ENCODE assay signal across 8 cellular contexts in the genomic region with DNA sequence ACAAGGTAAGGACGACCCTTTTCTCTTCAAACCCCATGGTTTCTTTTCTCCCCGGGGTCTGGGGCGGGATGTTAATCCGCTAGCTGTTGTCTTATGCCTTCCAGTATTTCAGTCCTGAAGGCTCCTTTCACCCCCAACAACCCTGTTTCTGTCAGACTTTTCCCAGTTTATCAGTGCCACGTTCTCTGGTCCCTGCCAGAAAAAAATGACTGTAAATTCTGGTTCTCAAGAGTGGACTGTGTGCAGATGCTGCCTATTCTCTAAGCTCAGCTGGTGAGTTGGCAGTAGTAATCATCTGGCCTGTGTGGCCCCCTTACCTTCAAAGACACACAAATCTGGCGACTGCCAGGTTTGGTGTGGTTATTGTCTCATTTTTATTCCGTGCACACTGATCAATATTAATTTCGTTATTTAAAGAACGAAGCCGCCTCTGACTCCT. TPM values are rescaled to one million over a fixed set of nuclear protein-coding genes. Genes with fewer than 3 reads are reported as not detected.
DNase-seq lines count a peak whose midpoint lies in the region; ATAC-seq and TF ChIP-seq lines count a peak whose summit lies in the region.

No MANE protein-coding gene starts in this region.

- H3K27ac ChIP-seq in Peyer's patch, result peak overlapping the region; percentile 78 to 93 (median 83)
- peak overlapping the region; percentile 87 to 94 (median 92) for H3K27ac ChIP-seq in esophagus muscularis mucosa (replicated peaks in 1 of 4)
- peak overlapping the region; percentile 88 for H3K27ac ChIP-seq in rectal smooth muscle tissue (ENCODE audit: low read depth, low read length)

- H3K36me3 ChIP-seq in Peyer's patch, result no peaks in the 10 kb centered on the region
- H3K36me3 ChIP-seq in esophagus muscularis mucosa, result peaks cover 0 to 4% (median 0%) of the 10 kb centered on the region in 4 donors
- H3K36me3 ChIP-seq in rectal smooth muscle tissue (ENCODE audit: control insufficient read depth, insufficient read depth, low read length), result no peaks in the 10 kb centered on the region

- H3K4me1 ChIP-seq in Peyer's patch (peaks cover 0 to 26% (median 4%) of the 10 kb centered on the region in 4 donors), esophagus muscularis mucosa (peaks cover 21 to 38% (median 37%) of the 10 kb centered on the region in 4 donors), rectal smooth muscle tissue (ENCODE audit: control insufficient read depth, insufficient read depth, low read length) (peaks cover 7% of the 10 kb centered on the region)

- TF ChIP-seq EP300 in esophagus muscularis mucosa (IDR thresholded peaks at IDR 0.05), result no peak

- peak overlapping the region; percentile 64 to 94 (median 86) for H3K4me3 ChIP-seq in Peyer's patch
- peak overlapping the region; percentile 67 to 98 (median 92) for H3K4me3 ChIP-seq in esophagus muscularis mucosa
- peak overlapping the region; percentile 85 for H3K4me3 ChIP-seq in rectal smooth muscle tissue (ENCODE audit: low read length)

- no peak for ATAC-seq in GM19351 (IDR thresholded peaks at IDR 0.05; ENCODE audit: unreplicated experiment)

- DNase-seq in NCI-H1417 (lab: John Stamatoyannopoulos, UW) (peak in 2 of 3 experiments; percentile 30 to 66), NCI-H1417 treated with DMSO at 0.1 percent for 48 hours (lab: John Stamatoyannopoulos, UW) (no peak), Peyer's patch (no peak), esophagus muscularis mucosa (ENCODE audit: extremely low spot score) (no peak)
- no peak for DNase-seq in central memory CD4-positive, alpha-beta T cell
- no peak for DNase-seq in stimulated activated CD8-positive, alpha-beta memory T cell treated with anti-CD3 and anti-CD28 coated beads, Interleukin-4, amount 100 ng/mL, for 48 hours

- intact Hi-C loops in esophagus muscularis mucosa (cut with DNase I), result loop anchor here (2.0 kb wide), 1 partner anchor 137 kb away; a partner anchor contains a TSS

- H3K9me3 ChIP-seq in Peyer's patch (no peaks in the 10 kb centered on the region), esophagus muscularis mucosa (no peaks in the 10 kb centered on the region)

- peak overlapping the region; percentile 64 for H3K9ac ChIP-seq in rectal smooth muscle tissue (ENCODE audit: low read length)

- TF ChIP-seq CTCF in Peyer's patch (IDR thresholded peaks at IDR 0.05) (no peak), esophagus muscularis mucosa (IDR thresholded peaks at IDR 0.05) (no peak)

- H3K27me3 ChIP-seq in Peyer's patch, result no peaks in the 10 kb centered on the region
- peaks cover 0 to 8% (median 2%) of the 10 kb centered on the region in 4 donors for H3K27me3 ChIP-seq in esophagus muscularis mucosa
- no peaks in the 10 kb centered on the region for H3K27me3 ChIP-seq in rectal smooth muscle tissue (ENCODE audit: control insufficient read depth, insufficient read depth, low read length)

- 9% methylated on average over 10 of the region's 10 CpGs for WGBS in esophagus muscularis mucosa

- TF ChIP-seq POLR2A in Peyer's patch (IDR thresholded peaks at IDR 0.05) (no peak), esophagus muscularis mucosa (IDR thresholded peaks at IDR 0.05; ENCODE audit: low read depth) (no peak)

RNA-seq across cellular contexts. Expression of a gene that starts 0.9 kb away (rescaled TPM):
- 10 to 100 TPM; 34.1 to 57.4 (median 43.7) TPM for total RNA-seq in Peyer's patch
- total RNA-seq in esophagus muscularis mucosa, result 10 to 100 TPM; 74.3 to 80.2 (median 78.2) TPM

Comparison
In these comparisons a context has a peak if more than half of its experiments do, and no peak if none do; other contexts are left out.
1. DNase-seq: peak in NCI-H1417 (2 of 3); none in NCI-H1417 treated with DMSO at 0.1 percent for 48 hours (single experiment), Peyer's patch (0 of 3), esophagus muscularis mucosa (single experiment), central memory CD4-positive, alpha-beta T cell (single experiment) and stimulated activated CD8-positive, alpha-beta memory T cell treated with anti-CD3 and anti-CD28 coated beads, Interleukin-4, amount 100 ng/mL, for 48 hours (single experiment).
2. Peak in every context shown above with its lines, with median percentiles within 50 percentile points of each other: H3K27ac ChIP-seq and H3K4me3 ChIP-seq.